ENCODE assay signal across 12 cellular contexts in the genomic region with DNA sequence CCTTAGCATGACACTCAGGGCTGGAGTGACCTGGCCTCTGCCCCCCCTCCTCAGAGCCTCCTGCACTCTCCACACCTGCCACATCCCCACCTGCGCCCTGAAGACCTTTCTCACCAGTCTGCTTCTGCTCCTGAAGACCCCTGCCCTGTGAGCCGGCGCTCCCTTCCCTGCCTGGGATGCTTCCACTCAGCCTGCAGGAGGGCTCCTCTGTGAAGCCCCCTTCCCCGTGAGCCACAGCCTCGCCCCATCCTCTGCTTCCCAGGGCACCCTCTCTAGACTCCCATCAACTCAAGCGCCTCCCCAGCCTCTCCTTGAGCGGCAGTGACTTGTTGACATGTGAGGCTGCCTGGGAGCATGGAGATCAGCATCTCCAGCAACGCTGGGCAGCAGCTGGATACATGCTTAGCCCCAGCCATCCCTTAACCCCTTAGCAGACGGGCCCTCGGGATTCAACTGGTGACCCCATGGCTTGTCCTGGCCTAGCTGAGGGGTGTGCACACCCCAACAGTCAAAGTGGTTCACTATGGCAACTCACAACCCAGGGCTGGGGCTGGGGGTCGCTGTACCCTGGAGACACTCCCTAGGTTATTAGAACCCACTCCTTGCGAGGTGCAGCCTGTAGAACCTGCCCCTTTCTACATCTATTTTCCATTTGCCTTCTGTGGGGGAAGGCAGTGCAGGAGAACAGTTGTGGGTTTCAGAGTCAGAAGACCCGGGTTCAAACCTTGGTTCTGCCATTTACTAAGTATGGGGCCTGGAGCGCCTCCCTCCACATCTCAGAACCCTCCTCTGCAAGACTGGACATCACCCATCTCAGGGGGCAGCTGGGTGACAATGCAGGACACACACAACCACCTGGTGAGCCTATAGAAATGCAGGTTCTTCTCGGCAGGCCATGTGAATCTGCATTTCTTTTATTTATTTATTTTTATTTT. TPM values are rescaled to one million over a fixed set of nuclear protein-coding genes. Genes with fewer than 3 reads are reported as not detected.
A peak's percentile ranks its signal among the peaks of the same experiment; 100 is the strongest.
DNase-seq lines count a peak whose midpoint lies in the region; ATAC-seq and TF ChIP-seq lines count a peak whose summit lies in the region.
"Had no signal": no experiment of that assay in that cellular context is flagged by ENCODE, and none has a peak within 500 bp of the region (broad histone marks: within the 10 kb centered on the region; RNA-seq: fewer than 3 reads in every experiment).

No MANE protein-coding gene starts in this region.

- H3K79me2 ChIP-seq in OCI-LY7 (ENCODE audit: insufficient read depth, low read depth, low read length) (no peaks in the 10 kb centered on the region), trophoblast cell (ENCODE audit: control insufficient read depth, insufficient read depth, low read length, poor library complexity) (peaks cover 3% of the 10 kb centered on the region)

- H4K8ac ChIP-seq in trophoblast cell (ENCODE audit: low read depth, low read length): no peak overlapping the region

- ATAC-seq in activated T-cell treated with anti-CD3 and anti-CD28 coated beads, Interleukin-2, amount 50 U/mL, for 4 hours: no peak
- no peak for ATAC-seq in stimulated activated effector memory CD8-positive, alpha-beta T cell treated with anti-CD3 and anti-CD28 coated beads, Interleukin-12 subunit alpha, Interleukin-12 subunit beta, amount 100 ng/mL, for 72 hours
- ATAC-seq in GM21619 (IDR thresholded peaks at IDR 0.05; ENCODE audit: unreplicated experiment): no peak
- no peak for ATAC-seq in HG02610 (IDR thresholded peaks at IDR 0.05; ENCODE audit: unreplicated experiment)

- H3K9ac ChIP-seq in trophoblast cell (ENCODE audit: low read length): no peak overlapping the region

- no peaks in the 10 kb centered on the region for H3K9me3 Mint-ChIP-seq in activated T-cell treated with anti-CD3 and anti-CD28 coated beads, Interleukin-2, amount 50 U/mL, for 4 hours
- H3K9me3 Mint-ChIP-seq in stimulated activated effector memory CD8-positive, alpha-beta T cell treated with anti-CD3 and anti-CD28 coated beads, Interleukin-12 subunit alpha, Interleukin-12 subunit beta, amount 100 ng/mL, for 72 hours: no peaks in the 10 kb centered on the region

- no peak overlapping the region for H2AK5ac ChIP-seq in trophoblast cell (ENCODE audit: low read length)

- WGBS in trophoblast cell (ENCODE audit: extremely low coverage, insufficient coverage, insufficient read length): no CpG with 5 or more reads among the region's 15 CpGs

- H2AFZ ChIP-seq in OCI-LY7 (ENCODE audit: low read length) (no peak overlapping the region), trophoblast cell (ENCODE audit: insufficient read depth, low read length, poor library complexity) (no peak overlapping the region)

- BruUV-seq in OCI-LY7 (replicated peaks; lab: Mats Ljungman, UMichigan): no TSS peak

- no peak overlapping the region for H4K12ac ChIP-seq in trophoblast cell (ENCODE audit: low read depth, low read length)

- H3K27me3 Mint-ChIP-seq in activated T-cell treated with anti-CD3 and anti-CD28 coated beads, Interleukin-2, amount 50 U/mL, for 4 hours (ENCODE audit: low read depth): no peaks in the 10 kb centered on the region

- H3K27ac ChIP-seq in OCI-LY7 (ENCODE audit: low read depth, low read length, poor library complexity, severe bottlenecking): peak overlapping the region; percentile 61
- H3K27ac ChIP-seq in trophoblast cell (ENCODE audit: low read depth, low read length): no peak overlapping the region

- H2BK120ac ChIP-seq in trophoblast cell (ENCODE audit: insufficient read depth, low read length, poor library complexity): no peak overlapping the region

- H3K4me2 ChIP-seq in OCI-LY7 (ENCODE audit: low read length): peak overlapping the region; percentile 66
- no peak overlapping the region for H3K4me2 ChIP-seq in trophoblast cell (ENCODE audit: low read length)

- H3K4me1 Mint-ChIP-seq in activated T-cell treated with anti-CD3 and anti-CD28 coated beads, Interleukin-2, amount 50 U/mL, for 4 hours (ENCODE audit: low read depth): peaks cover 46% of the 10 kb centered on the region
- H3K4me1 Mint-ChIP-seq in stimulated activated effector memory CD8-positive, alpha-beta T cell treated with anti-CD3 and anti-CD28 coated beads, Interleukin-12 subunit alpha, Interleukin-12 subunit beta, amount 100 ng/mL, for 72 hours: peaks cover 48% of the 10 kb centered on the region

- TF ChIP-seq CTCF in OCI-LY7 (conservative IDR thresholded peaks at IDR 0.05; ENCODE audit: low read length): peak; percentile 28; the same call in 1 of the 2 replicates

- H4K20me1 ChIP-seq in OCI-LY7 (ENCODE audit: insufficient read depth, low read length): no peaks in the 10 kb centered on the region

- peaks cover 48% of the 10 kb centered on the region for H3K4me1 ChIP-seq in OCI-LY7 (ENCODE audit: insufficient read depth, low read length, poor library complexity, severe bottlenecking)
- peaks cover 28 to 29% of the 10 kb centered on the region in 2 experiments for H3K4me1 ChIP-seq in trophoblast cell (ENCODE audit: control insufficient read depth in 1 of 2, insufficient read depth in 2 of 2, low read length in 2 of 2)
- H3K4me1 ChIP-seq: HAP-1 had no signal

- H3K4me3 ChIP-seq in OCI-LY7 (ENCODE audit: low read depth, low read length, poor library complexity, severe bottlenecking): peak overlapping the region; percentile 30
- H3K4me3 ChIP-seq in trophoblast cell (ENCODE audit: low read depth, low read length): no peak overlapping the region

- H3K79me1 ChIP-seq in trophoblast cell (ENCODE audit: low read length): peaks cover 21% of the 10 kb centered on the region

- no peak overlapping the region for H3K14ac ChIP-seq in trophoblast cell (ENCODE audit: low read length)

- no peak overlapping the region for H2BK5ac ChIP-seq in trophoblast cell (ENCODE audit: low read depth, low read length, poor library complexity)

- H3K36me3 ChIP-seq in OCI-LY7 (ENCODE audit: insufficient read depth, low read length) (no peaks in the 10 kb centered on the region), trophoblast cell (ENCODE audit: control insufficient read depth in 1 of 2, insufficient read depth in 2 of 2, low read length in 2 of 2) (no peaks in the 10 kb centered on the region)
- H3K36me3 ChIP-seq: gastrocnemius medialis, HAP-1 had no signal

- CTCF ChIA-PET in OCI-LY7 (lab: Charles Lee; ENCODE audit: unreplicated experiment): no interaction called here

- POLR2A ChIA-PET in OCI-LY7 (lab: Charles Lee): no interaction called here

- H3K9me3 ChIP-seq in OCI-LY7 (ENCODE audit: low read length) (no peaks in the 10 kb centered on the region), trophoblast cell (ENCODE audit: insufficient read depth, low read depth, low read length) (peaks cover 3% of the 10 kb centered on the region)
- H3K9me3 ChIP-seq: gastrocnemius medialis, HAP-1 had no signal

- no peak overlapping the region for H3K23ac ChIP-seq in trophoblast cell (ENCODE audit: low read length)

- no peaks in the 10 kb centered on the region for H3K36me3 Mint-ChIP-seq in activated T-cell treated with anti-CD3 and anti-CD28 coated beads, Interleukin-2, amount 50 U/mL, for 4 hours (ENCODE audit: insufficient read depth)
- no peaks in the 10 kb centered on the region for H3K36me3 Mint-ChIP-seq in stimulated activated effector memory CD8-positive, alpha-beta T cell treated with anti-CD3 and anti-CD28 coated beads, Interleukin-12 subunit alpha, Interleukin-12 subunit beta, amount 100 ng/mL, for 72 hours

- no peak overlapping the region for H4K91ac ChIP-seq in trophoblast cell (ENCODE audit: low read depth, low read length)

- H3K4me3 Mint-ChIP-seq in activated T-cell treated with anti-CD3 and anti-CD28 coated beads, Interleukin-2, amount 50 U/mL, for 4 hours: peak overlapping the region; percentile 79
- H3K4me3 Mint-ChIP-seq in stimulated activated effector memory CD8-positive, alpha-beta T cell treated with anti-CD3 and anti-CD28 coated beads, Interleukin-12 subunit alpha, Interleukin-12 subunit beta, amount 100 ng/mL, for 72 hours: peak overlapping the region; percentile 75

- H3K27ac Mint-ChIP-seq in stimulated activated effector memory CD8-positive, alpha-beta T cell treated with anti-CD3 and anti-CD28 coated beads, Interleukin-12 subunit alpha, Interleukin-12 subunit beta, amount 100 ng/mL, for 72 hours: peak overlapping the region; percentile 75

- intact Hi-C loops in OCI-LY7 (cut with micrococcal nuclease; ENCODE audit: unreplicated experiment): loop anchor here (1.0 to 5.0 kb wide), 5 partner anchors 11 to 121 kb away; partner anchors contain the start of genes AFMID, TK1 and TMC8

- H2BK12ac ChIP-seq in trophoblast cell (ENCODE audit: low read length): no peak overlapping the region

- H3K27me3 ChIP-seq in trophoblast cell (ENCODE audit: insufficient read depth, low read length): no peaks in the 10 kb centered on the region
- H3K27me3 ChIP-seq: gastrocnemius medialis had no signal

- no peak for DNase-seq in activated T-cell treated with anti-CD3 and anti-CD28 coated beads, Interleukin-2, amount 50 U/mL, for 4 hours
- no peak for DNase-seq in activated T-cell treated with anti-CD3 and anti-CD28 coated beads, Interleukin-2, amount 50 U/mL, for 1 hour
- DNase-seq in OCI-LY7 (ENCODE audit: low spot score) (peak; percentile 65), ecto neural progenitor cell (ENCODE audit: low spot score) (peak; percentile 52), trophoblast cell (no peak)
- DNase-seq in stimulated activated effector memory CD8-positive, alpha-beta T cell treated with anti-CD3 and anti-CD28 coated beads, Interleukin-12 subunit alpha, Interleukin-12 subunit beta, amount 100 ng/mL, for 72 hours (ENCODE audit: low spot score in 2 of 2): no peak
- DNase-seq: gastrocnemius medialis, NCI-H526, SW 1271 had no signal

- no peak overlapping the region for H3K4ac ChIP-seq in trophoblast cell (ENCODE audit: low read depth, low read length)

- H3K9me2 ChIP-seq in OCI-LY7 (ENCODE audit: insufficient read depth, low read length): no peaks in the 10 kb centered on the region

- no peak overlapping the region for H3K18ac ChIP-seq in trophoblast cell (ENCODE audit: low read length)

RNA-seq across cellular contexts. Expression of gene TMEM235, which starts 21.5 kb away (rescaled TPM):
- not detected for total RNA-seq in activated T-cell treated with anti-CD3 and anti-CD28 coated beads, Interleukin-2, amount 50 U/mL, for 4 hours
- 0.32 TPM in 1 of 2 replicates, not detected in the other for total RNA-seq in OCI-LY7 (2014; rRNA removed; shearing (Covaris generic))
- total RNA-seq in OCI-LY7 (2022): not detected in 2 replicates
- not detected in 2 replicates for polyA plus RNA-seq in trophoblast cell (2013)
- total RNA-seq: gastrocnemius medialis had no signal

RNA-seq across cellular contexts. Expression of gene BIRC5, which starts 38.9 kb away (rescaled TPM):
- 1 to 10 TPM; 5.4 to 10.0 (median 8.5) TPM for total RNA-seq in activated T-cell treated with anti-CD3 and anti-CD28 coated beads, Interleukin-2, amount 50 U/mL, for 4 hours
- 229 and 266 TPM in 2 replicates for total RNA-seq in OCI-LY7 (2014; rRNA removed; shearing (Covaris generic))
- total RNA-seq in OCI-LY7 (2022): 184 and 190 TPM in 2 replicates
- 38.7 and 44.2 TPM in 2 replicates for polyA plus RNA-seq in trophoblast cell (2013)

Comparison
In these comparisons a context has a peak if more than half of its experiments do, and no peak if none do; other contexts are left out.
1. DNase-seq: peak in OCI-LY7 (single experiment) and ecto neural progenitor cell (single experiment); none in activated T-cell treated with anti-CD3 and anti-CD28 coated beads, Interleukin-2, amount 50 U/mL, for 4 hours (single experiment), activated T-cell treated with anti-CD3 and anti-CD28 coated beads, Interleukin-2, amount 50 U/mL, for 1 hour (single experiment), stimulated activated effector memory CD8-positive, alpha-beta T cell treated with anti-CD3 and anti-CD28 coated beads, Interleukin-12 subunit alpha, Interleukin-12 subunit beta, amount 100 ng/mL, for 72 hours (0 of 2) and trophoblast cell (0 of 2).
2. RNA of gene BIRC5, which starts 38.9 kb away (total RNA-seq): 184 to 266 TPM in OCI-LY7; 5.4 to 10.0 TPM in activated T-cell treated with anti-CD3 and anti-CD28 coated beads, Interleukin-2, amount 50 U/mL, for 4 hours; every median in the first group is over 10 times any median in the second.